Comparison of ENCODE assay signal across 11 cellular contexts in genomic region chr9:88748566-88749238, GRCh38.
DNase-seq lines count a peak whose midpoint lies in the region; ATAC-seq, FAIRE-seq and TF ChIP-seq lines count a peak whose summit lies in the region.
"Had no signal": no experiment of that assay in that cellular context is flagged by ENCODE, and none has a peak within 500 bp of the region (broad histone marks: within the 10 kb centered on the region; RNA-seq: fewer than 3 reads in every experiment).

No MANE protein-coding gene starts in this region.

- H3K4me3 Mint-ChIP-seq in astrocyte (ENCODE audit: unreplicated experiment), result no peak overlapping the region
- H3K4me3 Mint-ChIP-seq: activated B cell treated with CpG ODN at 0.5 μM for 24 hours had no signal

- H3K27ac ChIP-seq in astrocyte (ENCODE audit: low read depth, low read length) (peak overlapping the region; percentile 12), right atrium auricular region (peak overlapping the region; percentile 46 to 72), sigmoid colon (peak overlapping the region; percentile 40 to 75 (median 62))

- H3K9me3 ChIP-seq in astrocyte (ENCODE audit: insufficient read depth, low read depth, low read length) (no peaks in the 10 kb centered on the region), right atrium auricular region (no peaks in the 10 kb centered on the region), sigmoid colon (no peaks in the 10 kb centered on the region)

- no peaks in the 10 kb centered on the region for H3K79me2 ChIP-seq in astrocyte (ENCODE audit: insufficient read depth, low read length)

- H3K27ac Mint-ChIP-seq in astrocyte (ENCODE audit: unreplicated experiment), result no peak overlapping the region
- H3K27ac Mint-ChIP-seq: activated B cell treated with CpG ODN at 0.5 μM for 24 hours had no signal

- no peak for ATAC-seq in GM19455 (IDR thresholded peaks at IDR 0.05; ENCODE audit: unreplicated experiment)

- H3K27me3 Mint-ChIP-seq in astrocyte (ENCODE audit: low read depth, unreplicated experiment), result peaks cover 2% of the 10 kb centered on the region

- no peak for TF ChIP-seq POLR2A in sigmoid colon (IDR thresholded peaks at IDR 0.05)

- intact Hi-C loops in sigmoid colon (cut with DNase I), result loop anchor here (5.0 kb wide), 4 partner anchors 96 to 551 kb away; no protein-coding TSS in a partner anchor

- H3K4me1 Mint-ChIP-seq in astrocyte (ENCODE audit: low read depth, unreplicated experiment), result peaks cover 38% of the 10 kb centered on the region
- H3K4me1 Mint-ChIP-seq: activated B cell treated with CpG ODN at 0.5 μM for 24 hours had no signal

- no peaks in the 10 kb centered on the region for H3K36me3 ChIP-seq in astrocyte (ENCODE audit: insufficient read depth, low read length)
- no peaks in the 10 kb centered on the region for H3K36me3 ChIP-seq in right atrium auricular region
- no peaks in the 10 kb centered on the region for H3K36me3 ChIP-seq in sigmoid colon

- TF ChIP-seq EP300 in sigmoid colon (IDR thresholded peaks at IDR 0.05), result no peak

- no peaks in the 10 kb centered on the region for H4K20me1 ChIP-seq in astrocyte (ENCODE audit: insufficient read depth, low read length)

- H3K36me3 Mint-ChIP-seq in astrocyte (ENCODE audit: low read depth, unreplicated experiment), result peaks cover 1% of the 10 kb centered on the region

- no peak overlapping the region for H3K4me2 ChIP-seq in astrocyte (ENCODE audit: low read length)

- no peak overlapping the region for H2AFZ ChIP-seq in astrocyte (ENCODE audit: low read depth, low read length)

- peak; percentile 57 for DNase-seq in AG20443 (ENCODE audit: low spot score)
- peak; percentile 65 for DNase-seq in astrocyte (ENCODE audit: low read depth)
- peak; percentile 84 for DNase-seq in right atrium auricular region (ENCODE audit: low spot score)
- DNase-seq in sigmoid colon, result peak; percentile 85
- no peak for DNase-seq in cerebellar nuclear complex (lab: John Stamatoyannopoulos, UW)
- DNase-seq in NK-92 treated with Interleukin-12 subunit alpha and Interleukin-12 subunit beta, amount 100 ng/mL, for 24 hours (lab: John Stamatoyannopoulos, UW), result no peak
- no peak for DNase-seq in activated gamma-delta T cell treated with Interleukin-2 at 50 U/mL for 16 hours
- DNase-seq: activated B cell treated with CpG ODN at 0.5 μM for 24 hours, NCI-H2171 treated with DMSO at 0.1 percent for 48 hours had no signal

- no peaks in the 10 kb centered on the region for H3K27me3 ChIP-seq in astrocyte (ENCODE audit: insufficient read depth, low read length)
- no peaks in the 10 kb centered on the region for H3K27me3 ChIP-seq in right atrium auricular region
- no peaks in the 10 kb centered on the region for H3K27me3 ChIP-seq in sigmoid colon

- no peak for FAIRE-seq in astrocyte (lab: Jason Lieb, UNC)
- FAIRE-seq: islet of Langerhans had no signal

- TF ChIP-seq CTCF in astrocyte (IDR thresholded peaks at IDR 0.05; ENCODE audit: insufficient read depth, low read depth, low read length), result no peak
- TF ChIP-seq CTCF in right atrium auricular region (IDR thresholded peaks at IDR 0.05), result no peak
- no peak for TF ChIP-seq CTCF in sigmoid colon (IDR thresholded peaks at IDR 0.05)

- no peaks in the 10 kb centered on the region for H3K9me3 Mint-ChIP-seq in astrocyte (ENCODE audit: unreplicated experiment)

- H3K4me1 ChIP-seq in astrocyte (ENCODE audit: insufficient read depth, low read length) (peaks cover 33% of the 10 kb centered on the region), right atrium auricular region (peaks cover 0 to 37% of the 10 kb centered on the region in 2 donors), sigmoid colon (peaks cover 0 to 66% (median 59%) of the 10 kb centered on the region in 4 donors)

- H3K9ac ChIP-seq in astrocyte (ENCODE audit: low read length), result peak overlapping the region; percentile 0

- WGBS in sigmoid colon, 2 donors, result 73 to 78% methylated on average over 5 of the region's 5 CpGs

- H3K4me3 ChIP-seq in astrocyte (ENCODE audit: insufficient read depth, low read depth, low read length) (no peak overlapping the region), right atrium auricular region (no peak overlapping the region), sigmoid colon (no peak overlapping the region)

Comparison
In these comparisons a context has a peak if more than half of its experiments do, and no peak if none do; other contexts are left out.
1. DNase-seq: peak in AG20443 (single experiment), astrocyte (single experiment), right atrium auricular region (single experiment) and sigmoid colon (single experiment); none in cerebellar nuclear complex (0 of 2), NK-92 treated with Interleukin-12 subunit alpha and Interleukin-12 subunit beta, amount 100 ng/mL, for 24 hours (single experiment) and activated gamma-delta T cell treated with Interleukin-2 at 50 U/mL for 16 hours (single experiment).
2. Peak in every context shown above with its lines, with median percentiles within 50 percentile points of each other: H3K27ac ChIP-seq.